19 cellular contexts compared by ENCODE assay signal in the genomic region with DNA sequence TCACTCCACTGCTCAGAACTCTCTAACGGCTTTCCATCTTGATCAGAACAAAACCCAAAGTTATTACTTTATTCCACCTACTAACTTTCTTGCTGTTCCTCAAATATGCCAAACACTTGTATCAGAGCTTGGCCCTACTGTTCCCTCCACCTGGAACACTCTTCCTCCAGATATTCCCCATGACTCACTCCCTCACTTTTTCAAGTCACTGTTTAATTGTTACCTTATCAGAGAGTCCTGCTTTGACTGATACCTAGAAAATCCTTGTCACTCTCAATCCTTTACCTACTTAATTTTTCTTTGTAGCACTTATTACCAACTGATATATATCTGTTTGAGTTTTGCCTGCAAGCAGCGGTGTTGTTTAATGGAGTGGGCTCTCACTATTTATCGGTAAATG. TPM values are rescaled to one million over a fixed set of nuclear protein-coding genes. Genes with fewer than 3 reads are reported as not detected.
DNase-seq lines count a peak whose midpoint lies in the region; ATAC-seq and TF ChIP-seq lines count a peak whose summit lies in the region.
"Had no signal": no experiment of that assay in that cellular context is flagged by ENCODE, and none has a peak within 500 bp of the region (broad histone marks: within the 10 kb centered on the region; RNA-seq: fewer than 3 reads in every experiment).

No MANE protein-coding gene starts in this region.

- no peaks in the 10 kb centered on the region for H3K27me3 Mint-ChIP-seq in natural killer cell treated with Interleukin-12 subunit alpha and Interleukin-12 subunit beta and Interleukin-15 and Interleukin-18, amount 100 ng/mL, for 72 hours
- H3K27me3 Mint-ChIP-seq in natural killer cell (ENCODE audit: low read depth in 2 of 2) (peaks cover 0 to 4% of the 10 kb centered on the region in 2 donors), IgD-negative memory B cell (no peaks in the 10 kb centered on the region)
- H3K27me3 Mint-ChIP-seq: CD4-positive, alpha-beta memory T cell had no signal

- H3K27ac Mint-ChIP-seq in natural killer cell treated with Interleukin-12 subunit alpha and Interleukin-12 subunit beta and Interleukin-15 and Interleukin-18, amount 100 ng/mL, for 72 hours = no peak overlapping the region
- no peak overlapping the region for H3K27ac Mint-ChIP-seq in natural killer cell
- peak overlapping the region in 2 of 3 donors; percentile 39 to 63 for H3K27ac Mint-ChIP-seq in IgD-negative memory B cell
- H3K27ac Mint-ChIP-seq in activated naive CD4-positive, alpha-beta T cell treated with anti-CD3 and anti-CD28 coated beads, Interleukin-2, amount 50 U/mL, for 72 hours = no peak overlapping the region
- H3K27ac Mint-ChIP-seq: GM23338, H9 had no signal

- no peaks in the 10 kb centered on the region for H3K36me3 Mint-ChIP-seq in natural killer cell treated with Interleukin-12 subunit alpha and Interleukin-12 subunit beta and Interleukin-15 and Interleukin-18, amount 100 ng/mL, for 72 hours
- H3K36me3 Mint-ChIP-seq in natural killer cell = no peaks in the 10 kb centered on the region
- no peaks in the 10 kb centered on the region for H3K36me3 Mint-ChIP-seq in IgD-negative memory B cell
- peaks cover 6% of the 10 kb centered on the region in 2 donors for H3K36me3 Mint-ChIP-seq in activated naive CD4-positive, alpha-beta T cell treated with anti-CD3 and anti-CD28 coated beads, Interleukin-2, amount 50 U/mL, for 72 hours

- ATAC-seq in natural killer cell treated with Interleukin-12 subunit alpha and Interleukin-12 subunit beta and Interleukin-15 and Interleukin-18, amount 100 ng/mL, for 72 hours = no peak
- no peak for ATAC-seq in natural killer cell
- ATAC-seq in GM21717 (IDR thresholded peaks at IDR 0.05; ENCODE audit: unreplicated experiment) = no peak
- ATAC-seq in activated naive CD4-positive, alpha-beta T cell treated with anti-CD3 and anti-CD28 coated beads, Interleukin-2, amount 50 U/mL, for 72 hours = no peak
- ATAC-seq: A549, GM12878, GM23338 had no signal

- H3K4me1 Mint-ChIP-seq in natural killer cell treated with Interleukin-12 subunit alpha and Interleukin-12 subunit beta and Interleukin-15 and Interleukin-18, amount 100 ng/mL, for 72 hours (ENCODE audit: low read depth in 2 of 2) = peaks cover 22 to 28% of the 10 kb centered on the region in 2 donors
- peaks cover 18 to 19% of the 10 kb centered on the region in 2 donors for H3K4me1 Mint-ChIP-seq in natural killer cell
- peaks cover 4 to 13% (median 6%) of the 10 kb centered on the region in 3 donors for H3K4me1 Mint-ChIP-seq in IgD-negative memory B cell

- intact Hi-C loops in natural killer cell (cut with micrococcal nuclease) = loop anchor here (10.0 kb wide), 1 partner anchor 255 kb away; a partner anchor contains a TSS

- DNase-seq in natural killer cell treated with Interleukin-12 subunit alpha and Interleukin-12 subunit beta and Interleukin-15 and Interleukin-18, amount 100 ng/mL, for 72 hours (ENCODE audit: low spot score) = peak; percentile 0
- DNase-seq in natural killer cell = no peak
- peak; percentile 51 for DNase-seq in kidney tubule cell (ENCODE audit: low spot score)
- no peak for DNase-seq in putamen (ENCODE audit: low spot score)
- DNase-seq in activated naive CD4-positive, alpha-beta T cell treated with anti-CD3 and anti-CD28 coated beads, Interleukin-2, amount 50 U/mL, for 72 hours (ENCODE audit: low spot score in 2 of 2) = no peak
- DNase-seq: 8988T; ACHN; C1 segment of cervical spinal cord; CD4-positive, alpha-beta memory T cell; COR-L47; DMS79; EL; GDM1; H9 had no signal

- TF ChIP-seq CTCF in natural killer cell (IDR thresholded peaks at IDR 0.05) = no peak

- H3K4me3 Mint-ChIP-seq in natural killer cell treated with Interleukin-12 subunit alpha and Interleukin-12 subunit beta and Interleukin-15 and Interleukin-18, amount 100 ng/mL, for 72 hours = no peak overlapping the region
- H3K4me3 Mint-ChIP-seq in natural killer cell (no peak overlapping the region), IgD-negative memory B cell (peak overlapping the region in 1 of 4 donors; percentile 28)
- H3K4me3 Mint-ChIP-seq: CD4-positive, alpha-beta memory T cell; GM23338; H9 had no signal

- no peaks in the 10 kb centered on the region for H3K9me3 Mint-ChIP-seq in natural killer cell treated with Interleukin-12 subunit alpha and Interleukin-12 subunit beta and Interleukin-15 and Interleukin-18, amount 100 ng/mL, for 72 hours
- no peaks in the 10 kb centered on the region for H3K9me3 Mint-ChIP-seq in natural killer cell
- H3K9me3 Mint-ChIP-seq in IgD-negative memory B cell = no peaks in the 10 kb centered on the region
- no peaks in the 10 kb centered on the region for H3K9me3 Mint-ChIP-seq in activated naive CD4-positive, alpha-beta T cell treated with anti-CD3 and anti-CD28 coated beads, Interleukin-2, amount 50 U/mL, for 72 hours
- H3K9me3 Mint-ChIP-seq: CD4-positive, alpha-beta memory T cell; GM23338; H9 had no signal

RNA-seq across cellular contexts. Expression of a gene that starts 5.6 kb away (rescaled TPM):
- total RNA-seq in natural killer cell treated with Interleukin-12 subunit alpha and Interleukin-12 subunit beta and Interleukin-15 and Interleukin-18, amount 100 ng/mL, for 72 hours = 100 to 1,000 TPM; 370 to 522 TPM
- total RNA-seq in natural killer cell = 100 to 1,000 TPM; 201 to 264 (median 246) TPM
- 42.8 TPM for polyA plus RNA-seq in IgD-negative memory B cell
- total RNA-seq in activated naive CD4-positive, alpha-beta T cell treated with anti-CD3 and anti-CD28 coated beads, Interleukin-2, amount 50 U/mL, for 72 hours = 100 to 1,000 TPM; 213 to 251 TPM

RNA-seq across cellular contexts. Expression of a gene that starts 28.7 kb away (rescaled TPM):
- 1 to 10 TPM; 2.3 to 7.6 TPM for total RNA-seq in natural killer cell treated with Interleukin-12 subunit alpha and Interleukin-12 subunit beta and Interleukin-15 and Interleukin-18, amount 100 ng/mL, for 72 hours
- total RNA-seq in natural killer cell = 1 to 10 TPM; 1.9 to 2.4 (median 2.1) TPM
- polyA plus RNA-seq in IgD-negative memory B cell = 2.8 TPM
- 10 to 100 TPM in 1 of 2 donors, 1 to 10 TPM in 1; 8.7 to 13.3 TPM for total RNA-seq in activated naive CD4-positive, alpha-beta T cell treated with anti-CD3 and anti-CD28 coated beads, Interleukin-2, amount 50 U/mL, for 72 hours

RNA-seq across cellular contexts. Expression of a gene that starts 30.7 kb away (rescaled TPM):
- 10 to 100 TPM; 22.0 to 23.7 TPM for total RNA-seq in natural killer cell treated with Interleukin-12 subunit alpha and Interleukin-12 subunit beta and Interleukin-15 and Interleukin-18, amount 100 ng/mL, for 72 hours
- 10 to 100 TPM; 15.2 to 17.4 (median 15.5) TPM for total RNA-seq in natural killer cell
- polyA plus RNA-seq in IgD-negative memory B cell = 40.5 TPM
- total RNA-seq in activated naive CD4-positive, alpha-beta T cell treated with anti-CD3 and anti-CD28 coated beads, Interleukin-2, amount 50 U/mL, for 72 hours = 10 to 100 TPM; 12.9 to 27.4 TPM

RNA-seq across cellular contexts. Expression of a gene that starts 42.5 kb away (rescaled TPM):
- total RNA-seq in natural killer cell treated with Interleukin-12 subunit alpha and Interleukin-12 subunit beta and Interleukin-15 and Interleukin-18, amount 100 ng/mL, for 72 hours = 10 to 100 TPM; 39.8 to 58.5 TPM
- total RNA-seq in natural killer cell = 10 to 100 TPM; 35.0 to 43.0 (median 37.7) TPM
- 51.8 TPM for polyA plus RNA-seq in IgD-negative memory B cell
- total RNA-seq in activated naive CD4-positive, alpha-beta T cell treated with anti-CD3 and anti-CD28 coated beads, Interleukin-2, amount 50 U/mL, for 72 hours = 10 to 100 TPM; 38.7 to 73.9 TPM

Comparison
In these comparisons a context has a peak if more than half of its experiments do, and no peak if none do; other contexts are left out.
1. DNase-seq: peak in natural killer cell treated with Interleukin-12 subunit alpha and Interleukin-12 subunit beta and Interleukin-15 and Interleukin-18, amount 100 ng/mL, for 72 hours (single experiment) and kidney tubule cell (single experiment); none in natural killer cell (single experiment), putamen (single experiment) and activated naive CD4-positive, alpha-beta T cell treated with anti-CD3 and anti-CD28 coated beads, Interleukin-2, amount 50 U/mL, for 72 hours (0 of 2).
2. H3K27ac Mint-ChIP-seq: peak in IgD-negative memory B cell (2 of 3); none in natural killer cell treated with Interleukin-12 subunit alpha and Interleukin-12 subunit beta and Interleukin-15 and Interleukin-18, amount 100 ng/mL, for 72 hours (0 of 2), natural killer cell (0 of 2) and activated naive CD4-positive, alpha-beta T cell treated with anti-CD3 and anti-CD28 coated beads, Interleukin-2, amount 50 U/mL, for 72 hours (0 of 2).